8 cellular contexts compared by ENCODE assay signal in genomic region chr12:56042430-56043203, GRCh38. TPM values are rescaled to one million over a fixed set of nuclear protein-coding genes. Genes with fewer than 3 reads are reported as not detected.
DNase-seq lines count a peak whose midpoint lies in the region; ATAC-seq and TF ChIP-seq lines count a peak whose summit lies in the region.

No MANE protein-coding gene starts in this region.

- CTCF ChIA-PET in CD8-positive, alpha-beta T cell (lab: Charles Lee): interaction anchor here (2.2 kb wide), 1 partner anchor 215 kb away, joined by 9 read pairs; the partner anchor contains the start of gene ANKRD52
- CTCF ChIA-PET in OCI-LY7 (lab: Charles Lee; ENCODE audit: unreplicated experiment): no interaction called here

- H3K36me3 ChIP-seq in CD8-positive, alpha-beta T cell (ENCODE audit: insufficient read depth, low read length): peaks cover 32% of the 10 kb centered on the region
- peaks cover 48% of the 10 kb centered on the region for H3K36me3 ChIP-seq in OCI-LY7 (ENCODE audit: insufficient read depth, low read length)
- peaks cover 34% of the 10 kb centered on the region for H3K36me3 ChIP-seq in endodermal cell (ENCODE audit: control insufficient read depth, insufficient read depth, low read length)
- peaks cover 19% of the 10 kb centered on the region for H3K36me3 ChIP-seq in neutrophil

- intact Hi-C loops in CD8-positive, alpha-beta T cell (cut with DNase I, micrococcal nuclease): loop anchor here (1.0 to 10.0 kb wide), 6 partner anchors 110 to 682 kb away; partner anchors contain the start of genes SPRYD4 (in 2 of the 2), MYL6B (in 1 of the 2), NABP2 (in 1 of the 2) and NACA (in 1 of the 2)
- intact Hi-C loops in OCI-LY7 (cut with micrococcal nuclease; ENCODE audit: unreplicated experiment): loop anchor here (5.0 kb wide), 1 partner anchor 225 kb away; the partner anchor contains the start of genes ORMDL2 and SARNP

- DNase-seq in CD8-positive, alpha-beta T cell: no peak
- no peak for DNase-seq in OCI-LY7 (ENCODE audit: low spot score)
- no peak for DNase-seq in endodermal cell
- no peak for DNase-seq in globus pallidus (ENCODE audit: low spot score)
- DNase-seq in NCI-H1436 treated with DMSO at 0.1 percent for 48 hours (lab: John Stamatoyannopoulos, UW): no peak

- no peak for TF ChIP-seq CTCF in CD8-positive, alpha-beta T cell (IDR thresholded peaks at IDR 0.05)
- TF ChIP-seq CTCF in OCI-LY7 (conservative IDR thresholded peaks at IDR 0.05; ENCODE audit: low read length): no peak
- TF ChIP-seq CTCF in endodermal cell (conservative IDR thresholded peaks at IDR 0.05): no peak
- no peak for TF ChIP-seq CTCF in neutrophil (IDR thresholded peaks at IDR 0.05)

- H3K4me3 Mint-ChIP-seq in CD8-positive, alpha-beta T cell: peak overlapping the region; percentile 99
- H3K4me3 Mint-ChIP-seq in endodermal cell: peak overlapping the region; percentile 95

- BruUV-seq in OCI-LY7 (replicated peaks; lab: Mats Ljungman, UMichigan): TSS peak; percentile 91

- no peaks in the 10 kb centered on the region for H3K9me2 ChIP-seq in OCI-LY7 (ENCODE audit: insufficient read depth, low read length)

- H3K4me3 ChIP-seq in CD8-positive, alpha-beta T cell (ENCODE audit: low read depth, low read length): peak overlapping the region; percentile 83
- peak overlapping the region; percentile 83 for H3K4me3 ChIP-seq in OCI-LY7 (ENCODE audit: low read depth, low read length, poor library complexity, severe bottlenecking)
- H3K4me3 ChIP-seq in endodermal cell (ENCODE audit: low read length): peak overlapping the region; percentile 100
- H3K4me3 ChIP-seq in neutrophil (ENCODE audit: low read depth in 1 of 2, low read length in 1 of 2): peak overlapping the region; percentile 94 to 95

- H3K27me3 Mint-ChIP-seq in CD8-positive, alpha-beta T cell (ENCODE audit: low read depth): no peaks in the 10 kb centered on the region
- H3K27me3 Mint-ChIP-seq in endodermal cell (ENCODE audit: insufficient read depth): no peaks in the 10 kb centered on the region

- H3K4me2 ChIP-seq in OCI-LY7 (ENCODE audit: low read length): peak overlapping the region; percentile 96

- no peaks in the 10 kb centered on the region for H3K9me3 Mint-ChIP-seq in CD8-positive, alpha-beta T cell
- no peaks in the 10 kb centered on the region for H3K9me3 Mint-ChIP-seq in endodermal cell

- H3K27ac ChIP-seq in CD8-positive, alpha-beta T cell (ENCODE audit: low read depth, low read length): peak overlapping the region; percentile 75
- H3K27ac ChIP-seq in OCI-LY7 (ENCODE audit: low read depth, low read length, poor library complexity, severe bottlenecking) (peak overlapping the region; percentile 66), endodermal cell (ENCODE audit: low read depth, low read length) (peak overlapping the region; percentile 94), neutrophil (peak overlapping the region; percentile 95)

- H3K27me3 ChIP-seq in CD8-positive, alpha-beta T cell (ENCODE audit: insufficient read depth, low read length): no peaks in the 10 kb centered on the region
- H3K27me3 ChIP-seq in endodermal cell (ENCODE audit: control insufficient read depth, insufficient read depth, low read length, poor library complexity, severe bottlenecking): no peaks in the 10 kb centered on the region
- no peaks in the 10 kb centered on the region for H3K27me3 ChIP-seq in neutrophil

- WGBS in endodermal cell (ENCODE audit: insufficient coverage in 1 of 2, insufficient read length in 1 of 2), 2 experiments: 15 to 28% methylated on average over 15 to 28 of the region's 29 CpGs

- H2AFZ ChIP-seq in OCI-LY7 (ENCODE audit: low read length): no peak overlapping the region; the same call in 1 of the 2 replicates

- H3K9ac ChIP-seq in endodermal cell (ENCODE audit: extremely low read depth, low read length, poor library complexity, severe bottlenecking): peak overlapping the region; percentile 94

- peaks cover 22% of the 10 kb centered on the region; the same call in 1 of the 2 replicates for H4K20me1 ChIP-seq in OCI-LY7 (ENCODE audit: insufficient read depth, low read length)

- POLR2A ChIA-PET in CD8-positive, alpha-beta T cell (lab: Charles Lee): no interaction called here
- POLR2A ChIA-PET in OCI-LY7 (lab: Charles Lee): interaction anchor here (1.0 to 1.8 kb wide), 2 partner anchors 74 to 303 kb away, joined by 5 to 6 read pairs; no protein-coding TSS in a partner anchor

- peaks cover 39% of the 10 kb centered on the region for H3K36me3 Mint-ChIP-seq in CD8-positive, alpha-beta T cell
- peaks cover 32% of the 10 kb centered on the region for H3K36me3 Mint-ChIP-seq in endodermal cell (ENCODE audit: low read depth)

- H3K9me3 ChIP-seq in CD8-positive, alpha-beta T cell (ENCODE audit: low read length): no peaks in the 10 kb centered on the region
- H3K9me3 ChIP-seq in OCI-LY7 (ENCODE audit: low read length) (no peaks in the 10 kb centered on the region), endodermal cell (ENCODE audit: control insufficient read depth, low read length) (no peaks in the 10 kb centered on the region), neutrophil (no peaks in the 10 kb centered on the region)

- peaks cover 39% of the 10 kb centered on the region for H3K4me1 Mint-ChIP-seq in CD8-positive, alpha-beta T cell (ENCODE audit: low read depth)
- H3K4me1 Mint-ChIP-seq in endodermal cell: peaks cover 18% of the 10 kb centered on the region

- peaks cover 24% of the 10 kb centered on the region for H3K79me2 ChIP-seq in OCI-LY7 (ENCODE audit: insufficient read depth, low read depth, low read length)

- ATAC-seq in CD8-positive, alpha-beta T cell: no peak
- ATAC-seq in GM19455 (IDR thresholded peaks at IDR 0.05; ENCODE audit: unreplicated experiment): no peak
- ATAC-seq in GM18511 (IDR thresholded peaks at IDR 0.05; ENCODE audit: unreplicated experiment): no peak

- peak overlapping the region; percentile 99 for H3K27ac Mint-ChIP-seq in CD8-positive, alpha-beta T cell
- H3K27ac Mint-ChIP-seq in endodermal cell: peak overlapping the region; percentile 98

- peaks cover 29% of the 10 kb centered on the region for H3K4me1 ChIP-seq in CD8-positive, alpha-beta T cell (ENCODE audit: insufficient read depth, low read length)
- H3K4me1 ChIP-seq in OCI-LY7 (ENCODE audit: insufficient read depth, low read length, poor library complexity, severe bottlenecking): peaks cover 40% of the 10 kb centered on the region
- H3K4me1 ChIP-seq in endodermal cell (ENCODE audit: control insufficient read depth, insufficient read depth, low read length): no peaks in the 10 kb centered on the region
- peaks cover 19% of the 10 kb centered on the region in 2 experiments for H3K4me1 ChIP-seq in neutrophil (ENCODE audit: control insufficient read depth in 1 of 2, insufficient read depth in 1 of 2, low read depth in 1 of 2, low read length in 1 of 2)

RNA-seq across cellular contexts. Expression of gene RPS26, which starts 0.9 kb away (rescaled TPM):
- 10 to 100 TPM; 33.8 to 36.7 TPM for total RNA-seq in CD8-positive, alpha-beta T cell
- total RNA-seq in OCI-LY7 (2014; rRNA removed; shearing (Covaris generic)): 306 and 600 TPM in 2 replicates
- total RNA-seq in OCI-LY7 (2022) (74.6 and 79.1 TPM in 2 replicates), endodermal cell (10 to 100 TPM; 35.8 to 58.6 TPM)
- 2,066 TPM for polyA plus RNA-seq in endodermal cell (2013, experiment 1 of 2)
- 1,971 TPM for polyA plus RNA-seq in endodermal cell (2013, experiment 2 of 2)

RNA-seq across cellular contexts. Expression of gene IKZF4, which starts 21.8 kb away (rescaled TPM):
- total RNA-seq in CD8-positive, alpha-beta T cell: 1 to 10 TPM; 2.2 to 2.5 TPM
- 0.90 and 1.3 TPM in 2 replicates for total RNA-seq in OCI-LY7 (2014; rRNA removed; shearing (Covaris generic))
- total RNA-seq in OCI-LY7 (2022) (6.0 and 8.8 TPM in 2 replicates), endodermal cell (10 to 100 TPM in 1 of 2 donors, 1 to 10 TPM in 1; 9.8 to 10.2 TPM)
- 21.4 TPM for polyA plus RNA-seq in endodermal cell (2013, experiment 1 of 2)
- polyA plus RNA-seq in endodermal cell (2013, experiment 2 of 2): 17.5 TPM

RNA-seq across cellular contexts. Expression of gene ERBB3, which starts 37.3 kb away (rescaled TPM):
- 1 to 10 TPM in 1 of 2 experiments, under 1 TPM in 1; 0.90 to 1.5 TPM for total RNA-seq in CD8-positive, alpha-beta T cell
- not detected in 2 replicates for total RNA-seq in OCI-LY7 (2014; rRNA removed; shearing (Covaris generic))
- total RNA-seq in OCI-LY7 (2022): 0.83 TPM in 1 of 2 replicates, not detected in the other
- total RNA-seq in endodermal cell: 10 to 100 TPM; 45.7 to 51.8 TPM
- polyA plus RNA-seq in endodermal cell (2013, experiment 1 of 2): 41.7 TPM
- polyA plus RNA-seq in endodermal cell (2013, experiment 2 of 2): 35.4 TPM

RNA-seq across cellular contexts. Expression of gene SUOX, which starts 45.5 kb away (rescaled TPM):
- total RNA-seq in CD8-positive, alpha-beta T cell: 1 to 10 TPM in 1 of 2 experiments, under 1 TPM in 1; 0.72 to 1.2 TPM
- 2.5 and 2.7 TPM in 2 replicates for total RNA-seq in OCI-LY7 (2014; rRNA removed; shearing (Covaris generic))
- 6.4 and 7.4 TPM in 2 replicates for total RNA-seq in OCI-LY7 (2022)
- 10 to 100 TPM; 23.2 to 27.5 TPM for total RNA-seq in endodermal cell
- polyA plus RNA-seq in endodermal cell (2013, experiment 1 of 2): 22.5 TPM
- polyA plus RNA-seq in endodermal cell (2013, experiment 2 of 2): 20.3 TPM

Comparison
In these comparisons a context has a peak if more than half of its experiments do, and no peak if none do; other contexts are left out.
1. RNA of gene ERBB3, which starts 37.3 kb away (total RNA-seq): 45.7 to 51.8 TPM in endodermal cell; 0.90 to 1.5 TPM in CD8-positive, alpha-beta T cell and 0.83 TPM in OCI-LY7; every median in the first group is over 10 times any median in the second.
2. Peak in every context shown above with its lines, with median percentiles within 50 percentile points of each other: H3K27ac ChIP-seq and H3K4me3 ChIP-seq.